ENCODE assay signal across 31 cellular contexts in the genomic region with DNA sequence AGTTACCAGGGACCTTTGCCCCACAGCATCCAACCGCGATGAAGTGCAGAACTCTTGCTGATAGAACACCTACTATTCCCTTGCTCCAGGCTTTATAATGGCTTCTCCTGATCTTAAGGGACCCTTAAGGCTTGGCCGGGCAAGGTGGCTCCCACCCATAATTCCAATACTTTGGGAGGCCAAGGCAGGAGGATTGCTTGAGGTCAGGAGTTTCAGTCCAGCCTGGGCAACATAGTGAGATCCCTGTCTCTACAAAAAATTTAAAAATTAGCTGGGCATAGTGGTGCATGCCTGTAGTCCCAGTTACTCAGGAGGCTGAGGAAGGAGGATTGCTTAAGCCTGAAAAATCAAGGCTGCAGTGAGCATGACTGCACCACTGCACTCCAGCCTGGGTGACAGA.
"Had no signal": no experiment of that assay in that cellular context is flagged by ENCODE, and none has a peak within 500 bp of the region (broad histone marks: within the 10 kb centered on the region; RNA-seq: fewer than 3 reads in every experiment).

No MANE protein-coding gene starts in this region.

- H3K27me3 ChIP-seq: ascending aorta had no signal

- H3K36me3 ChIP-seq: ascending aorta had no signal

- H3K9me3 ChIP-seq: ascending aorta had no signal

- H3K4me3 ChIP-seq: ascending aorta had no signal

- DNase-seq: activated CD4-positive, alpha-beta memory T cell treated with anti-CD3 and anti-CD28 coated beads, Interleukin-2, amount 10 ng/mL, durations not matched to agents 7 days and 5 days; activated CD4-positive, alpha-beta T cell treated with anti-CD3 and anti-CD28 coated beads for 1 hour; activated CD4-positive, alpha-beta T cell treated with anti-CD3 and anti-CD28 coated beads for 36 hours; activated CD4-positive, alpha-beta T cell treated with anti-CD3 and anti-CD28 coated beads for 48 hours; activated CD4-positive, alpha-beta T cell treated with anti-CD3 and anti-CD28 coated beads, Interleukin-2, amount 10 ng/mL, durations not matched to agents 7 days and 5 days; activated CD4-positive, alpha-beta T cell treated with anti-CD3 and anti-CD28 coated beads, Interleukin-2, amount 50 U/mL, for 48 hours; activated CD4-positive, CD25-positive, alpha-beta regulatory T cell; activated CD8-positive, alpha-beta memory T cell treated with anti-CD3 and anti-CD28 coated beads for 24 hours; activated CD8-positive, alpha-beta memory T cell treated with anti-CD3 and anti-CD28 coated beads, Interleukin-2, amount 10 ng/mL, durations not matched to agents 7 days and 5 days; activated CD8-positive, alpha-beta memory T cell treated with anti-CD3 and anti-CD28 coated beads, Interleukin-2, amount 50 U/mL, for 48 hours; activated CD8-positive, alpha-beta T cell treated with anti-CD3 and anti-CD28 coated beads, Interleukin-2, amount 10 ng/mL, durations not matched to agents 7 days and 5 days; activated effector memory CD4-positive, alpha-beta T cell treated with Interleukin-2 at 50 U/mL for 16 hours; activated gamma-delta T cell; activated naive CD4-positive, alpha-beta T cell treated with anti-CD3 and anti-CD28 coated beads, Interleukin-2, amount 10 ng/mL, durations not matched to agents 7 days and 5 days; activated naive CD4-positive, alpha-beta T cell treated with Interleukin-2 at 50 U/mL for 16 hours; activated naive CD8-positive, alpha-beta T cell treated with anti-CD3 and anti-CD28 coated beads, Interleukin-2, amount 10 ng/mL, durations not matched to agents 7 days and 5 days; activated naive CD8-positive, alpha-beta T cell treated with anti-CD3 and anti-CD28 coated beads, Interleukin-2, amount 50 U/mL, for 24 hours; activated T-cell treated with anti-CD3 and anti-CD28 coated beads, Interleukin-2, amount 50 U/mL, for 24 hours; activated T-cell treated with anti-CD3 and anti-CD28 coated beads, Interleukin-2, amount 50 U/mL, for 48 hours; amygdala; anterior cingulate cortex; central memory CD4-positive, alpha-beta T cell; SW 1271; T-helper 1 cell; T-helper 2 cell; T-helper 9 cell had no signal

- H3K27ac ChIP-seq: ascending aorta, VCaP had no signal

- ATAC-seq: activated CD4-positive, alpha-beta T cell treated with anti-CD3 and anti-CD28 coated beads for 36 hours; activated CD4-positive, CD25-positive, alpha-beta regulatory T cell treated with anti-CD3 and anti-CD28 coated beads, Interleukin-2, amount 50 U/mL, for 24 hours; activated CD8-positive, alpha-beta memory T cell treated with anti-CD3 and anti-CD28 coated beads, Interleukin-2, amount 10 ng/mL, durations not matched to agents 7 days and 5 days; activated CD8-positive, alpha-beta T cell treated with anti-CD3 and anti-CD28 coated beads, Interleukin-2, amount 10 ng/mL, durations not matched to agents 7 days and 5 days; activated naive CD8-positive, alpha-beta T cell treated with anti-CD3 and anti-CD28 coated beads, Interleukin-2, amount 50 U/mL, for 24 hours had no signal

- FAIRE-seq: bronchial epithelial cell, TTC549 had no signal
